In genomic region chr2:212494413-212495020, GRCh38 we compare ENCODE assay signal across 1 cellular context.
TF ChIP-seq lines count a peak whose summit lies in the region.

No MANE protein-coding gene starts in this region.

TF ChIP-seq in WTC11, 78 proteins besides CTCF, POLR2A, EP300 and RAD21 (continued from another document):
- TF ChIP-seq MXD4 (CRISPR knock-in tag; IDR thresholded peaks at IDR 0.05; ENCODE audit: borderline replicate concordance) (no peak), AFF4 (CRISPR knock-in tag; IDR thresholded peaks at IDR 0.05; ENCODE audit: borderline replicate concordance) (no peak), ZNF425 (CRISPR knock-in tag; conservative IDR thresholded peaks at IDR 0.05) (no peak), USF1 (CRISPR knock-in tag; IDR thresholded peaks at IDR 0.05) (no peak), CBFB (CRISPR knock-in tag; IDR thresholded peaks at IDR 0.05; ENCODE audit: low read depth) (no peak), NR2C2 (CRISPR knock-in tag; IDR thresholded peaks at IDR 0.05) (no peak), ESRRA (CRISPR knock-in tag; IDR thresholded peaks at IDR 0.05; ENCODE audit: borderline replicate concordance) (no peak), GABPB1 (CRISPR knock-in tag; IDR thresholded peaks at IDR 0.05) (no peak), ZMAT4 (CRISPR knock-in tag; IDR thresholded peaks at IDR 0.05) (no peak), FOXP1 (CRISPR knock-in tag; IDR thresholded peaks at IDR 0.05; ENCODE audit: borderline replicate concordance) (no peak)
TF ChIP-seq in WTC11: peak in this region for 0.
